ENCODE assay signal across 27 cellular contexts in genomic region chrX:24925430-24925829, GRCh38.
DNase-seq lines count a peak whose midpoint lies in the region; ATAC-seq and TF ChIP-seq lines count a peak whose summit lies in the region.
"Had no signal": no experiment of that assay in that cellular context is flagged by ENCODE, and none has a peak within 500 bp of the region (broad histone marks: within the 10 kb centered on the region; RNA-seq: fewer than 3 reads in every experiment).

No MANE protein-coding gene starts in this region.

- H3K18ac ChIP-seq in trophoblast cell (ENCODE audit: low read length), result no peak overlapping the region

- no peak overlapping the region for H2AFZ ChIP-seq in trophoblast cell (ENCODE audit: insufficient read depth, low read length, poor library complexity)

- H3K4me2 ChIP-seq in trophoblast cell (ENCODE audit: low read length), result no peak overlapping the region
- H3K4me2 ChIP-seq: BLaER1 treated with 17β-estradiol and CSF1 and Interleukin-3, amounts not matched to agents 10 nM and 100 nM had no signal

- H2BK12ac ChIP-seq in trophoblast cell (ENCODE audit: low read length), result no peak overlapping the region

- H3K79me1 ChIP-seq in trophoblast cell (ENCODE audit: low read length), result no peaks in the 10 kb centered on the region

- no peaks in the 10 kb centered on the region for H3K36me3 ChIP-seq in trophoblast cell (ENCODE audit: control insufficient read depth in 1 of 2, insufficient read depth in 2 of 2, low read length in 2 of 2)
- H3K36me3 ChIP-seq: breast epithelium had no signal

- H3K9ac ChIP-seq in trophoblast cell (ENCODE audit: low read length), result no peak overlapping the region
- H3K9ac ChIP-seq: BLaER1 treated with 17β-estradiol and CSF1 and Interleukin-3, amounts not matched to agents 10 nM and 100 nM had no signal

- H2AK5ac ChIP-seq in trophoblast cell (ENCODE audit: low read length), result no peak overlapping the region

- H3K4me1 ChIP-seq in trophoblast cell (ENCODE audit: control insufficient read depth in 1 of 2, insufficient read depth in 2 of 2, low read length in 2 of 2), result no peaks in the 10 kb centered on the region
- H3K4me1 ChIP-seq: BLaER1 treated with 17β-estradiol and CSF1 and Interleukin-3, amounts not matched to agents 10 nM and 100 nM; breast epithelium; psoas muscle had no signal

- no peak overlapping the region for H2BK5ac ChIP-seq in trophoblast cell (ENCODE audit: low read depth, low read length, poor library complexity)

- H3K9me3 ChIP-seq in trophoblast cell (ENCODE audit: insufficient read depth, low read depth, low read length), result no peaks in the 10 kb centered on the region
- H3K9me3 ChIP-seq: breast epithelium, mucosa of descending colon, psoas muscle had no signal

- H3K27me3 ChIP-seq in trophoblast cell (ENCODE audit: insufficient read depth, low read length), result no peaks in the 10 kb centered on the region

- in situ Hi-C loops in KBM-7 (cut with MboI; ENCODE audit: low pct_unique_long_range_greater_than_20kb, low sequenced_read_pairs), result no loop called here

- WGBS in trophoblast cell (ENCODE audit: extremely low coverage, insufficient coverage, insufficient read length), result no CpG with 5 or more reads among the region's 2 CpGs

- no peak overlapping the region for H3K23ac ChIP-seq in trophoblast cell (ENCODE audit: low read length)

- no peak overlapping the region for H3K4ac ChIP-seq in trophoblast cell (ENCODE audit: low read depth, low read length)

- peak; percentile 0 for DNase-seq in Jurkat, Clone E6-1 (ENCODE audit: low read depth, low spot score)
- DNase-seq in NCI-H1048 (lab: John Stamatoyannopoulos, UW) (peak; percentile 5), choroid plexus epithelial cell (ENCODE audit: low read depth) (peak; percentile 30), iris pigment epithelial cell (ENCODE audit: low read depth) (peak; percentile 33), DMS 273 treated with DMSO at 0.1 percent for 48 hours (lab: John Stamatoyannopoulos, UW) (no peak), trophoblast cell (no peak), KBM-7 (no peak)
- DNase-seq: activated B cell treated with CpG ODN at 0.5 μM for 24 hours; activated CD4-positive, alpha-beta T cell treated with anti-CD3 and anti-CD28 coated beads, Interleukin-2, amount 50 U/mL, for 48 hours; activated CD8-positive, alpha-beta memory T cell treated with anti-CD3 and anti-CD28 coated beads, Interleukin-2, amount 50 U/mL, for 4 hours; amygdala; effector CD4-positive, alpha-beta T cell; HCEC 1CT; mucosa of descending colon; NCI-H446; NCI-H82; occipital lobe; psoas muscle had no signal

- H3K4me3 ChIP-seq in Jurkat, Clone E6-1 (ENCODE audit: low read length), result no peak overlapping the region
- H3K4me3 ChIP-seq in choroid plexus epithelial cell (ENCODE audit: low read depth, low read length) (no peak overlapping the region), trophoblast cell (ENCODE audit: low read depth, low read length) (no peak overlapping the region)
- H3K4me3 ChIP-seq: BLaER1 treated with 17β-estradiol and CSF1 and Interleukin-3, amounts not matched to agents 10 nM and 100 nM; breast epithelium; lung; mucosa of descending colon; psoas muscle had no signal

- no peaks in the 10 kb centered on the region for H3K79me2 ChIP-seq in trophoblast cell (ENCODE audit: control insufficient read depth, insufficient read depth, low read length, poor library complexity)

- no peak overlapping the region for H4K8ac ChIP-seq in trophoblast cell (ENCODE audit: low read depth, low read length)

- no peak overlapping the region for H4K12ac ChIP-seq in trophoblast cell (ENCODE audit: low read depth, low read length)

- H3K14ac ChIP-seq in trophoblast cell (ENCODE audit: low read length), result no peak overlapping the region

- H4K91ac ChIP-seq in trophoblast cell (ENCODE audit: low read depth, low read length), result no peak overlapping the region

- no peak overlapping the region for H2BK120ac ChIP-seq in trophoblast cell (ENCODE audit: insufficient read depth, low read length, poor library complexity)

- no peak for TF ChIP-seq CTCF in choroid plexus epithelial cell (conservative IDR thresholded peaks at IDR 0.05; ENCODE audit: low read depth, low read length)

- no peak overlapping the region for H3K27ac ChIP-seq in trophoblast cell (ENCODE audit: low read depth, low read length)
- H3K27ac ChIP-seq: BLaER1 treated with 17β-estradiol and CSF1 and Interleukin-3, amounts not matched to agents 10 nM and 100 nM; breast epithelium; HL-60; psoas muscle; RWPE1 had no signal

- ATAC-seq in GM21737 (IDR thresholded peaks at IDR 0.05; ENCODE audit: unreplicated experiment), result no peak
- ATAC-seq: activated naive CD4-positive, alpha-beta T cell treated with anti-CD3 and anti-CD28 coated beads, Interleukin-2, amount 50 U/mL, for 72 hours; mucosa of descending colon; natural killer cell treated with Interleukin-12 subunit alpha and Interleukin-12 subunit beta and Interleukin-15 and Interleukin-18, amount 100 ng/mL, for 72 hours; stimulated activated memory B cell treated with anti-CD40 and anti-IgM and Interleukin-4, amounts not matched to agents 10 μg/mL and 1 μg/mL and 100 μg/mL, for 72 hours had no signal

Comparison
In these comparisons a context has a peak if more than half of its experiments do, and no peak if none do; other contexts are left out.
1. DNase-seq: peak in Jurkat, Clone E6-1 (single experiment), NCI-H1048 (single experiment), choroid plexus epithelial cell (single experiment) and iris pigment epithelial cell (single experiment); none in DMS 273 treated with DMSO at 0.1 percent for 48 hours (single experiment), trophoblast cell (0 of 2) and KBM-7 (single experiment).